ENCODE assay signal across 8 cellular contexts in the genomic region with DNA sequence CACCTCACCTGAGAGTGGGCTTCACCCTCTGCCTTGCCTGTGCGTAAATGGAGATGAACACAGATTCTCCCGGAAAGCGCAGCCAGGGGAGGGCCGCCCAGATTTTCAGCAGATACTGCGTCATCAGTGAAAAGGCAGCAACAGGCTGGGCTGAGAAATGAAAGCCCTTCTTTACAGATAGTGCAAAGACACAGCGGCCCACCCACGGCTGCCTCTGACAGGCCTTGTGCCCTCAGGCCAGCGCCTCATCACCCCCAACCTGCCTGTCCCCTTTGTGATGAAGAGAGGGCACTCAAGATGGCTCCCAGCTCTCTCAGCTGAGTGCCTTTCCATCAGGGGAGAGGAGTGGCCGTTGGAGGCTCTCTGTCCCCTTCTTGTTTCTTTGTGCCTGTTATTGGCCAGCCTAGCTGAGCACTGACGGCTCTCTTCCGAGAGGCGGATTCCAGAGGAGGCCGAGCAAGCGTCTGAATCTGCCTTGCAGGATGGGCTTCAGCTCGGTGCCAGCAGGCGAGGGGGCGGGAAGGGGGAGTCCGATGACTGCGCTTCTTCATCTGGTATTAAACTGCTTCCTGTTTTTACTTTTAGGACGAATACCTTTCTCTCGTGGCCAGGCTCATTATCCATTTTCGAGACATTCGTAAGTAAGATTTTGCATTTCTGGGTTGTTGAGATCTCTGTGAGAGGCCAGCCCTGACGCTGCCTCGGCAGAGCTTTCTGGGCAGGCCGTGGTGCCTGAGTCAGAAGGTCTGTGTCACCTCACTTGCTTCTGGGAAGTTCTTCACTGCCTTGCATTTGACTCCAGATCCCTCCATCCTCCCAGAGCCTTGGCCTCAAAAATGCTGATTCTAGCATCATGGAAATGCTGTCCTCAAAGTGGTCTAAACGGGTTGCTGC. TPM values are rescaled to one million over a fixed set of nuclear protein-coding genes. Genes with fewer than 3 reads are reported as not detected.
DNase-seq lines count a peak whose midpoint lies in the region; ATAC-seq, FAIRE-seq and TF ChIP-seq lines count a peak whose summit lies in the region.

No MANE protein-coding gene starts in this region.

- no TSS peak for BruUV-seq in HepG2 (replicated peaks; lab: Mats Ljungman, UMichigan)

- no peak for TF ChIP-seq EP300 in HepG2 (IDR thresholded peaks at IDR 0.05; ENCODE audit: low read depth in 2 of 2, low read length in 2 of 2)
- no peak for TF ChIP-seq EP300 in HepG2 (CRISPR knock-in tag; IDR thresholded peaks at IDR 0.05; ENCODE audit: borderline replicate concordance)

- peaks cover 56% of the 10 kb centered on the region for H3K4me1 ChIP-seq in ACC112 (ENCODE audit: control insufficient read depth, insufficient read depth, low read length, unreplicated experiment)
- H3K4me1 ChIP-seq in HepG2 (ENCODE audit: insufficient read depth, low read length) = peaks cover 43% of the 10 kb centered on the region
- peaks cover 47% of the 10 kb centered on the region for H3K4me1 ChIP-seq in BE2C

- H3K27me3 ChIP-seq in ACC112 (ENCODE audit: insufficient read depth, low read length) (no peaks in the 10 kb centered on the region), HepG2 (ENCODE audit: control insufficient read depth in 1 of 2, insufficient read depth in 2 of 2, low read length in 2 of 2) (no peaks in the 10 kb centered on the region), BE2C (no peaks in the 10 kb centered on the region)

- POLR2A ChIA-PET in HepG2 (lab: Yijun Ruan, JAX) = interaction anchor here (2.4 kb wide), 1 partner anchor 43 kb away, joined by 16 read pairs; the partner anchor contains the start of gene MED15

- peaks cover 75% of the 10 kb centered on the region for H3K79me2 ChIP-seq in ACC112 (ENCODE audit: control insufficient read depth, insufficient read depth, low read length, unreplicated experiment)
- peaks cover 33% of the 10 kb centered on the region for H3K79me2 ChIP-seq in HepG2 (ENCODE audit: insufficient read depth, low read length)

- no peak for TF ChIP-seq CTCF in HepG2 (CRISPR knock-in tag; IDR thresholded peaks at IDR 0.05)
- TF ChIP-seq CTCF in BE2C (IDR thresholded peaks at IDR 0.05; ENCODE audit: low read depth, low read length) = no peak

- no peak overlapping the region for H2AFZ ChIP-seq in ACC112 (ENCODE audit: low read length, unreplicated experiment)
- no peak overlapping the region for H2AFZ ChIP-seq in HepG2 (ENCODE audit: low read length)

- WGBS in HepG2 (ENCODE audit: low lambda C conversion rate) = 92% methylated on average over 21 of the region's 27 CpGs

- H3K36me3 ChIP-seq in ACC112 (ENCODE audit: insufficient read depth, low read length) = peaks cover 9% of the 10 kb centered on the region; the same call in 1 of the 2 replicates
- peaks cover 25 to 59% of the 10 kb centered on the region in 2 experiments for H3K36me3 ChIP-seq in HepG2 (replicated peaks in 1 of 2; ENCODE audit: control insufficient read depth in 1 of 2, insufficient read depth in 2 of 2, low read length in 2 of 2)
- peaks cover 43% of the 10 kb centered on the region for H3K36me3 ChIP-seq in BE2C

- no peak overlapping the region for H3K4me2 ChIP-seq in HepG2 (ENCODE audit: low read depth, low read length)

- H3K4me3 ChIP-seq in ACC112 (ENCODE audit: low read depth, low read length) = peak overlapping the region; percentile 1; the same call in 1 of the 2 replicates
- H3K4me3 ChIP-seq in HepG2 (replicated peaks in 1 of 3; ENCODE audit: insufficient read depth in 1 of 3, low read depth in 2 of 3, low read length in 3 of 3) = no peak overlapping the region
- no peak overlapping the region for H3K4me3 ChIP-seq in BE2C (ENCODE audit: low read depth, low read length)

- in situ Hi-C loops in HepG2 (cut with HindIII; ENCODE audit: extremely low pct_ligation_motif_present, low pct_unique_long_range_greater_than_20kb) = no loop called here

- TF ChIP-seq RAD21 in HepG2 (CRISPR knock-in tag; IDR thresholded peaks at IDR 0.05) = no peak

- TF ChIP-seq POLR2A in HepG2 (IDR thresholded peaks at IDR 0.05; ENCODE audit: insufficient read depth in 1 of 2, low read depth in 2 of 2, low read length in 2 of 2) = no peak

- peaks cover 10% of the 10 kb centered on the region for H4K20me1 ChIP-seq in HepG2 (ENCODE audit: insufficient read depth, low read length)

- ATAC-seq in HepG2 = no peak

- DNase-seq in T-helper 22 cell (ENCODE audit: low read depth) (peak; percentile 56), HepG2 (ENCODE audit: low spot score) (no peak), RKO (ENCODE audit: low spot score) (no peak), BE2C (no peak), GDM1 (lab: John Stamatoyannopoulos, UW) (no peak)
- DNase-seq in central memory CD4-positive, alpha-beta T cell = peak; percentile 61
- DNase-seq in stimulated activated CD4-positive, alpha-beta T cell treated with anti-CD3 and anti-CD28 coated beads, TNF-alpha, amount 100 ng/mL, for 1 hour (ENCODE audit: low read depth in 3 of 3, low spot score in 1 of 3) = peak in 2 of 3 donors; percentile 30 to 48

- intact Hi-C loops in HepG2 (cut with micrococcal nuclease; ENCODE audit: unreplicated experiment) = no loop called here

- H3K9ac ChIP-seq in HepG2 (ENCODE audit: insufficient read depth, low read depth, low read length) = peak overlapping the region; percentile 59; the same call in 1 of the 2 replicates

- peak overlapping the region; percentile 82 for H3K27ac ChIP-seq in ACC112 (ENCODE audit: low read depth, low read length)
- peak overlapping the region; percentile 89 for H3K27ac ChIP-seq in HepG2 (ENCODE audit: extremely low read length, insufficient read depth, low read length)

- no peak for FAIRE-seq in HepG2 (lab: Jason Lieb, UNC)

- CTCF ChIA-PET in HepG2 (lab: Yijun Ruan, JAX; ENCODE audit: low intra/inter-chr PET ratio, low total read pairs) = no interaction called here

- H3K9me3 ChIP-seq in HepG2 (ENCODE audit: low read length) (no peaks in the 10 kb centered on the region), BE2C (no peaks in the 10 kb centered on the region)

RNA-seq across cellular contexts. Expression of gene MED15, which starts 43.7 kb away (rescaled TPM):
- total RNA-seq in HepG2 (2016; rRNA removed; fragmentation: Illumina TruSeq; extraction: Trizol) = 9.8 and 14.3 TPM in 2 replicates
- 51.6 and 53.2 TPM in 2 replicates for total RNA-seq in HepG2 (2016; cell fraction: cytosol; rRNA removed; fragmentation: Illumina TruSeq; extraction: Trizol; ENCODE audit: low read depth)
- 7.7 and 13.5 TPM in 2 replicates for total RNA-seq in HepG2 (2016; cell fraction: insoluble cytoplasmic fraction; rRNA removed; fragmentation: Illumina TruSeq; extraction: Trizol)
- total RNA-seq in HepG2 (2016; cell fraction: membrane; rRNA removed; fragmentation: Illumina TruSeq; extraction: Trizol) = 31.3 and 33.8 TPM in 2 replicates
- total RNA-seq in HepG2 (2016; cell fraction: nucleus; rRNA removed; fragmentation: Illumina TruSeq; extraction: Trizol) = 27.9 and 31.0 TPM in 2 replicates
- 27.0 and 31.0 TPM in 2 replicates for polyA plus RNA-seq in HepG2 (2011; rRNA removed)
- 12.4 and 17.0 TPM in 2 replicates for polyA plus RNA-seq in HepG2 (2011; cell fraction: cytosol; rRNA removed)
- polyA plus RNA-seq in HepG2 (2011; cell fraction: nucleus; rRNA removed) = 131 and 178 TPM in 2 replicates
- polyA plus RNA-seq in HepG2 (2012) = 31.5 and 37.1 TPM in 2 replicates
- polyA plus RNA-seq in HepG2 (2016; cell fraction: cytosol; fragmentation: Illumina TruSeq; extraction: Trizol; ENCODE audit: low read depth) = 6.4 and 9.0 TPM in 2 replicates
- polyA plus RNA-seq in HepG2 (2016; cell fraction: insoluble cytoplasmic fraction; fragmentation: Illumina TruSeq; extraction: Trizol; ENCODE audit: low read depth) = 15.4 and 20.3 TPM in 2 replicates
- polyA plus RNA-seq in HepG2 (2016; cell fraction: membrane; fragmentation: Illumina TruSeq; extraction: Trizol; ENCODE audit: low read depth) = 14.6 and 14.9 TPM in 2 replicates
- 54.7 and 59.1 TPM in 2 replicates for polyA plus RNA-seq in HepG2 (2016; cell fraction: nucleus; fragmentation: Illumina TruSeq; extraction: Trizol; ENCODE audit: insufficient read depth, low read depth)
- polyA minus RNA-seq in HepG2 (2011; rRNA and poly(A)+ RNA removed; ENCODE audit: low replicate concordance) = 39.9 and 83.9 TPM in 2 replicates
- 31.6 and 37.5 TPM in 2 replicates for polyA minus RNA-seq in HepG2 (2011; cell fraction: cytosol; rRNA and poly(A)+ RNA removed)
- 98.0 and 116 TPM in 2 replicates for polyA minus RNA-seq in HepG2 (2011; cell fraction: nucleus; rRNA and poly(A)+ RNA removed)
- 133 TPM for polyA plus RNA-seq in BE2C (2012; ENCODE audit: insufficient read depth, insufficient read length, low read depth)

RNA-seq across cellular contexts. Expression of gene KLHL22, which starts 55.5 kb away (rescaled TPM):
- 11.3 and 14.8 TPM in 2 replicates for total RNA-seq in HepG2 (2016; rRNA removed; fragmentation: Illumina TruSeq; extraction: Trizol)
- 3.5 and 4.2 TPM in 2 replicates for total RNA-seq in HepG2 (2016; cell fraction: cytosol; rRNA removed; fragmentation: Illumina TruSeq; extraction: Trizol; ENCODE audit: low read depth)
- total RNA-seq in HepG2 (2016; cell fraction: insoluble cytoplasmic fraction; rRNA removed; fragmentation: Illumina TruSeq; extraction: Trizol) = 9.8 and 17.0 TPM in 2 replicates
- 5.6 and 6.4 TPM in 2 replicates for total RNA-seq in HepG2 (2016; cell fraction: membrane; rRNA removed; fragmentation: Illumina TruSeq; extraction: Trizol)
- 16.4 and 19.9 TPM in 2 replicates for total RNA-seq in HepG2 (2016; cell fraction: nucleus; rRNA removed; fragmentation: Illumina TruSeq; extraction: Trizol)
- 10.9 and 15.8 TPM in 2 replicates for polyA plus RNA-seq in HepG2 (2011; rRNA removed)
- polyA plus RNA-seq in HepG2 (2011; cell fraction: cytosol; rRNA removed) = 10.9 and 13.2 TPM in 2 replicates
- 24.9 and 26.8 TPM in 2 replicates for polyA plus RNA-seq in HepG2 (2011; cell fraction: nucleus; rRNA removed)
- polyA plus RNA-seq in HepG2 (2012) = 7.6 and 8.3 TPM in 2 replicates
- 0.76 and 1.1 TPM in 2 replicates for polyA plus RNA-seq in HepG2 (2016; cell fraction: cytosol; fragmentation: Illumina TruSeq; extraction: Trizol; ENCODE audit: low read depth)
- polyA plus RNA-seq in HepG2 (2016; cell fraction: insoluble cytoplasmic fraction; fragmentation: Illumina TruSeq; extraction: Trizol; ENCODE audit: low read depth) = 7.9 and 10.3 TPM in 2 replicates
- polyA plus RNA-seq in HepG2 (2016; cell fraction: membrane; fragmentation: Illumina TruSeq; extraction: Trizol; ENCODE audit: low read depth) = 1.1 and 1.6 TPM in 2 replicates
- 21.4 and 25.4 TPM in 2 replicates for polyA plus RNA-seq in HepG2 (2016; cell fraction: nucleus; fragmentation: Illumina TruSeq; extraction: Trizol; ENCODE audit: insufficient read depth, low read depth)
- 12.1 and 32.8 TPM in 2 replicates for polyA minus RNA-seq in HepG2 (2011; rRNA and poly(A)+ RNA removed; ENCODE audit: low replicate concordance)
- 6.0 and 10.6 TPM in 2 replicates for polyA minus RNA-seq in HepG2 (2011; cell fraction: cytosol; rRNA and poly(A)+ RNA removed)
- 17.1 and 18.6 TPM in 2 replicates for polyA minus RNA-seq in HepG2 (2011; cell fraction: nucleus; rRNA and poly(A)+ RNA removed)
- 41.4 TPM for polyA plus RNA-seq in BE2C (2012; ENCODE audit: insufficient read depth, insufficient read length, low read depth)

Comparison
In these comparisons a context has a peak if more than half of its experiments do, and no peak if none do; other contexts are left out.
1. DNase-seq: peak in T-helper 22 cell (single experiment), central memory CD4-positive, alpha-beta T cell (single experiment) and stimulated activated CD4-positive, alpha-beta T cell treated with anti-CD3 and anti-CD28 coated beads, TNF-alpha, amount 100 ng/mL, for 1 hour (2 of 3); none in HepG2 (single experiment), RKO (single experiment), BE2C (single experiment) and GDM1 (single experiment).